Comparison of ENCODE assay signal across 16 cellular contexts in the genomic region with DNA sequence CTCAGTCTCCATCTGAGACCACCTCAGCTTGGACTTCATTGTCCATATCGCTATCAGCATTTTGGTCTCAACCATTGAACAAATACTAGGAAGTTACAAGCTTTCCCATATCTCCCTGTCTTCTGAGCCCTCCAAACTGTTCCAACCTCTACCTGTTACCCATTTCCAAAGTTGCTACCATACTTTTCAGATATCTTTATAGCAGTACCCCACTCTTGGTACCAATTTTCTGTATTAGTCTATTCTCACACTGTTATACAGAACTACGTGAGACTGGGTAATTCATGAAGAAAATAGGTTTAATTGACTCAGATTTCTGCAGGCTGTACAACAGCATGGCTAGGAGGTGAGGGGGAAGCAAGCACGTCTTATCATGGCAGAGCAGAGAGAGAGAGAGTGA.
"Had no signal": no experiment of that assay in that cellular context is flagged by ENCODE, and none has a peak within 500 bp of the region (broad histone marks: within the 10 kb centered on the region; RNA-seq: fewer than 3 reads in every experiment).

No MANE protein-coding gene starts in this region.

- H3K4me3 ChIP-seq: body of pancreas, gastroesophageal sphincter, pancreas, SK-N-MC, stomach, thoracic aorta had no signal

- H3K9me3 ChIP-seq: pancreas had no signal

- H3K27ac ChIP-seq: body of pancreas, epithelial cell of prostate, gastroesophageal sphincter, pancreas, SK-N-MC, stomach, thoracic aorta had no signal

- H3K27ac Mint-ChIP-seq: WTC11 had no signal

- H3K27me3 ChIP-seq: body of pancreas, gastroesophageal sphincter, pancreas, stomach had no signal

- DNase-seq: activated CD8-positive, alpha-beta memory T cell treated with anti-CD3 and anti-CD28 coated beads, Interleukin-2, amount 50 U/mL, for 48 hours; activated effector memory CD4-positive, alpha-beta T cell treated with anti-CD3 and anti-CD28 coated beads, Interleukin-2, amount 50 U/mL, for 16 hours; amniotic stem cell; body of pancreas; effector memory CD4-positive, alpha-beta T cell; kidney; left ventricle myocardium superior; mesendoderm; pancreas; stimulated activated CD4-positive, alpha-beta T cell treated with anti-CD3 and anti-CD28 coated beads, Interleukin-12 subunit alpha, Interleukin-12 subunit beta, amount 100 ng/mL, for 4 hours; stomach had no signal

- H3K4me3 Mint-ChIP-seq: WTC11 had no signal

- H3K36me3 ChIP-seq: gastroesophageal sphincter, pancreas, thoracic aorta had no signal

- ATAC-seq: body of pancreas, gastroesophageal sphincter, left ventricle myocardium superior, pancreas, WTC11 had no signal

- H3K4me1 ChIP-seq: body of pancreas, gastroesophageal sphincter, stomach had no signal
